In the genomic region with DNA sequence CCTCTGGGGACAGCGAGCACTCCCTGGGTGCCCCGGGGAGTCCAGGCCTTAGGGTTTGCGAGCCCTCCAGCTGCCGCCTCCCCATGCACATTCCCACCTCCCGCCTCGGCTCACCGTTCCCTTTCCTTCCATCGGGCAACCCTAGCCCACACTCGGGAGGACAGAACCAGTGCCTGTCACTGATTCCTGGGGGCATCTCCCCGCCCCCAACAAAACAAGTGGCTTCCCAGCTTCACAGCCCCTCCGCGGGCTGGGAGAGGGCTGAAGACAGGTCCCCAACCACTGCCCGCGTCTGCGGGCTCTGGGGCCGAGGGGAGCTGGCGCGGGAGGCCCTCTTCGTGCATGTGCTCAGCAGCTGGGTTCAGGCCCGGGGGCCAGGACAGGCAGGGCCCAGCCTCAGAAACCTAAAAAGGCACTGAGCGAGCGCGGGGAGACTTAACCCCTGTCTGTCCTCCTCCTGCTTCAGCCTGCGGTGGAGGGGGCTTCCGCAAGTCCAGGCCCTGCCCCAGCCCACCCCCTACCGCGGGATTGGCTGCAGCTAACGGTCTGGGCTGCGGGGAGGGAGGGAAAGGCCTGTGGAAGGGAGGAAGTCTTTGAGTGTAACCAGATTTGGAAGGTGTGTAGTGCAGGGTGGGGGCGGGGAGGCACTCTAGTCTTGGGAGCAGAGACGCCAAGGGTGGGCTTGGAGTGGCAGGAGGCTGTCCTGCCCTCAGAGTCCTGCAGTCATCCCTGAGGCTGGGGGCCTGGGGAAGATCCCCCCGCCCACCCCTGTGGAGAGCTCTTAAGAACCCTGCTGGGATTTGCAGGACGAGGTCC, we compare ENCODE assay signal across 1 cellular context.
TF ChIP-seq lines count a peak whose summit lies in the region.

No MANE protein-coding gene starts in this region.

TF ChIP-seq in H1, 55 proteins besides CTCF, POLR2A, EP300 and RAD21:
- TF ChIP-seq SUZ12 (IDR thresholded peaks at IDR 0.05; ENCODE audit: low read length) (peak; percentile 87), EZH2 (IDR thresholded peaks at IDR 0.05; ENCODE audit: low read depth, low read length, severe bottlenecking) (peak; percentile 64), JUND (IDR thresholded peaks at IDR 0.05; ENCODE audit: low read length) (no peak), RBBP5 (IDR thresholded peaks at IDR 0.05; ENCODE audit: borderline replicate concordance, low read depth, low read length) (no peak; the same call in 1 of the 2 replicates), GABPA (IDR thresholded peaks at IDR 0.05; ENCODE audit: borderline replicate concordance, insufficient read depth, low read length) (no peak), ZNF274 (IDR thresholded peaks at IDR 0.05; ENCODE audit: borderline replicate concordance, extremely low read depth, low read length) (no peak), RFX5 (IDR thresholded peaks at IDR 0.05; ENCODE audit: borderline replicate concordance, low read depth, low read length) (no peak), SP2 (IDR thresholded peaks at IDR 0.05; ENCODE audit: low read length) (no peak), HDAC2 (IDR thresholded peaks at IDR 0.05; ENCODE audit: borderline replicate concordance in 1 of 2, low read depth in 2 of 2, low read length in 2 of 2) (no peak), SP4 (IDR thresholded peaks at IDR 0.05; ENCODE audit: low read length) (no peak), CTBP2 (IDR thresholded peaks at IDR 0.05; ENCODE audit: borderline replicate concordance, insufficient read depth, insufficient read length, low read length) (no peak), KDM1A (IDR thresholded peaks at IDR 0.05; ENCODE audit: borderline replicate concordance, low read length) (peak; percentile 57; the same call in 1 of the 2 replicates), TEAD4 (IDR thresholded peaks at IDR 0.05; ENCODE audit: low read depth, low read length) (no peak), RXRA (IDR thresholded peaks at IDR 0.05; ENCODE audit: insufficient read depth, low read depth, low read length) (no peak), MAFK (IDR thresholded peaks at IDR 0.05; ENCODE audit: low read depth, low read length) (no peak), SIX5 (IDR thresholded peaks at IDR 0.05; ENCODE audit: low read depth, low read length) (no peak), KDM4A (IDR thresholded peaks at IDR 0.05; ENCODE audit: low read depth, low read length, severe bottlenecking) (peak; percentile 28), CHD2 (IDR thresholded peaks at IDR 0.05; ENCODE audit: low read length) (no peak), SIN3A (conservative IDR thresholded peaks at IDR 0.05 in 1 of 2, IDR thresholded peaks at IDR 0.05 in 1 of 2; ENCODE audit: low read depth in 1 of 2, low read length in 2 of 2) (peak in 1 of 2 experiments; percentile 66; a peak in 2 of 4 replicates), JUN (IDR thresholded peaks at IDR 0.05; ENCODE audit: low read depth, low read length) (no peak), BCL11A (IDR thresholded peaks at IDR 0.05; ENCODE audit: low read depth in 2 of 2, low read length in 2 of 2) (no peak), TAF7 (optimal IDR thresholded peaks at IDR 0.05; ENCODE audit: borderline replicate concordance, low read depth, low read length) (no peak), CHD1 (IDR thresholded peaks at IDR 0.05; ENCODE audit: low read depth, low read length) (no peak), TAF1 (IDR thresholded peaks at IDR 0.05; ENCODE audit: low read depth, low read length) (no peak), ASH2L (IDR thresholded peaks at IDR 0.05; ENCODE audit: low read length) (peak; percentile 16), SAP30 (IDR thresholded peaks at IDR 0.05; ENCODE audit: insufficient read depth, insufficient replicate concordance, low read length) (no peak), CREB1 (IDR thresholded peaks at IDR 0.05) (0 out of 2 replicates have a peak, but pooled peaks have one; percentile 41), SIRT6 (IDR thresholded peaks at IDR 0.05; ENCODE audit: low read length) (no peak), FOSL1 (IDR thresholded peaks at IDR 0.05; ENCODE audit: insufficient read depth, low read depth, low read length) (no peak), RNF2 (IDR thresholded peaks at IDR 0.05; ENCODE audit: borderline replicate concordance, low read depth, low read length, missing control alignments, poor library complexity, severe bottlenecking) (no peak), KDM5A (IDR thresholded peaks at IDR 0.05; ENCODE audit: low read length) (no peak), CBX8 (IDR thresholded peaks at IDR 0.05; ENCODE audit: borderline replicate concordance, low read depth, low read length) (no peak), TBP (IDR thresholded peaks at IDR 0.05; ENCODE audit: low read depth, low read length) (no peak), PHF8 (conservative IDR thresholded peaks at IDR 0.05; ENCODE audit: low read depth, low read length) (no peak), SP1 (IDR thresholded peaks at IDR 0.05; ENCODE audit: low read depth, low read length) (no peak)
- TF ChIP-seq, protein P1, sequence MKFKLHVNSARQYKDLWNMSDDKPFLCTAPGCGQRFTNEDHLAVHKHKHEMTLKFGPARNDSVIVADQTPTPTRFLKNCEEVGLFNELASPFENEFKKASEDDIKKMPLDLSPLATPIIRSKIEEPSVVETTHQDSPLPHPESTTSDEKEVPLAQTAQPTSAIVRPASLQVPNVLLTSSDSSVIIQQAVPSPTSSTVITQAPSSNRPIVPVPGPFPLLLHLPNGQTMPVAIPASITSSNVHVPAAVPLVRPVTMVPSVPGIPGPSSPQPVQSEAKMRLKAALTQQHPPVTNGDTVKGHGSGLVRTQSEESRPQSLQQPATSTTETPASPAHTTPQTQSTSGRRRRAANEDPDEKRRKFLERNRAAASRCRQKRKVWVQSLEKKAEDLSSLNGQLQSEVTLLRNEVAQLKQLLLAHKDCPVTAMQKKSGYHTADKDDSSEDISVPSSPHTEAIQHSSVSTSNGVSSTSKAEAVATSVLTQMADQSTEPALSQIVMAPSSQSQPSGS (IDR thresholded peaks at IDR 0.05; ENCODE audit: low read length): no peak
- TF ChIP-seq, protein P2, sequence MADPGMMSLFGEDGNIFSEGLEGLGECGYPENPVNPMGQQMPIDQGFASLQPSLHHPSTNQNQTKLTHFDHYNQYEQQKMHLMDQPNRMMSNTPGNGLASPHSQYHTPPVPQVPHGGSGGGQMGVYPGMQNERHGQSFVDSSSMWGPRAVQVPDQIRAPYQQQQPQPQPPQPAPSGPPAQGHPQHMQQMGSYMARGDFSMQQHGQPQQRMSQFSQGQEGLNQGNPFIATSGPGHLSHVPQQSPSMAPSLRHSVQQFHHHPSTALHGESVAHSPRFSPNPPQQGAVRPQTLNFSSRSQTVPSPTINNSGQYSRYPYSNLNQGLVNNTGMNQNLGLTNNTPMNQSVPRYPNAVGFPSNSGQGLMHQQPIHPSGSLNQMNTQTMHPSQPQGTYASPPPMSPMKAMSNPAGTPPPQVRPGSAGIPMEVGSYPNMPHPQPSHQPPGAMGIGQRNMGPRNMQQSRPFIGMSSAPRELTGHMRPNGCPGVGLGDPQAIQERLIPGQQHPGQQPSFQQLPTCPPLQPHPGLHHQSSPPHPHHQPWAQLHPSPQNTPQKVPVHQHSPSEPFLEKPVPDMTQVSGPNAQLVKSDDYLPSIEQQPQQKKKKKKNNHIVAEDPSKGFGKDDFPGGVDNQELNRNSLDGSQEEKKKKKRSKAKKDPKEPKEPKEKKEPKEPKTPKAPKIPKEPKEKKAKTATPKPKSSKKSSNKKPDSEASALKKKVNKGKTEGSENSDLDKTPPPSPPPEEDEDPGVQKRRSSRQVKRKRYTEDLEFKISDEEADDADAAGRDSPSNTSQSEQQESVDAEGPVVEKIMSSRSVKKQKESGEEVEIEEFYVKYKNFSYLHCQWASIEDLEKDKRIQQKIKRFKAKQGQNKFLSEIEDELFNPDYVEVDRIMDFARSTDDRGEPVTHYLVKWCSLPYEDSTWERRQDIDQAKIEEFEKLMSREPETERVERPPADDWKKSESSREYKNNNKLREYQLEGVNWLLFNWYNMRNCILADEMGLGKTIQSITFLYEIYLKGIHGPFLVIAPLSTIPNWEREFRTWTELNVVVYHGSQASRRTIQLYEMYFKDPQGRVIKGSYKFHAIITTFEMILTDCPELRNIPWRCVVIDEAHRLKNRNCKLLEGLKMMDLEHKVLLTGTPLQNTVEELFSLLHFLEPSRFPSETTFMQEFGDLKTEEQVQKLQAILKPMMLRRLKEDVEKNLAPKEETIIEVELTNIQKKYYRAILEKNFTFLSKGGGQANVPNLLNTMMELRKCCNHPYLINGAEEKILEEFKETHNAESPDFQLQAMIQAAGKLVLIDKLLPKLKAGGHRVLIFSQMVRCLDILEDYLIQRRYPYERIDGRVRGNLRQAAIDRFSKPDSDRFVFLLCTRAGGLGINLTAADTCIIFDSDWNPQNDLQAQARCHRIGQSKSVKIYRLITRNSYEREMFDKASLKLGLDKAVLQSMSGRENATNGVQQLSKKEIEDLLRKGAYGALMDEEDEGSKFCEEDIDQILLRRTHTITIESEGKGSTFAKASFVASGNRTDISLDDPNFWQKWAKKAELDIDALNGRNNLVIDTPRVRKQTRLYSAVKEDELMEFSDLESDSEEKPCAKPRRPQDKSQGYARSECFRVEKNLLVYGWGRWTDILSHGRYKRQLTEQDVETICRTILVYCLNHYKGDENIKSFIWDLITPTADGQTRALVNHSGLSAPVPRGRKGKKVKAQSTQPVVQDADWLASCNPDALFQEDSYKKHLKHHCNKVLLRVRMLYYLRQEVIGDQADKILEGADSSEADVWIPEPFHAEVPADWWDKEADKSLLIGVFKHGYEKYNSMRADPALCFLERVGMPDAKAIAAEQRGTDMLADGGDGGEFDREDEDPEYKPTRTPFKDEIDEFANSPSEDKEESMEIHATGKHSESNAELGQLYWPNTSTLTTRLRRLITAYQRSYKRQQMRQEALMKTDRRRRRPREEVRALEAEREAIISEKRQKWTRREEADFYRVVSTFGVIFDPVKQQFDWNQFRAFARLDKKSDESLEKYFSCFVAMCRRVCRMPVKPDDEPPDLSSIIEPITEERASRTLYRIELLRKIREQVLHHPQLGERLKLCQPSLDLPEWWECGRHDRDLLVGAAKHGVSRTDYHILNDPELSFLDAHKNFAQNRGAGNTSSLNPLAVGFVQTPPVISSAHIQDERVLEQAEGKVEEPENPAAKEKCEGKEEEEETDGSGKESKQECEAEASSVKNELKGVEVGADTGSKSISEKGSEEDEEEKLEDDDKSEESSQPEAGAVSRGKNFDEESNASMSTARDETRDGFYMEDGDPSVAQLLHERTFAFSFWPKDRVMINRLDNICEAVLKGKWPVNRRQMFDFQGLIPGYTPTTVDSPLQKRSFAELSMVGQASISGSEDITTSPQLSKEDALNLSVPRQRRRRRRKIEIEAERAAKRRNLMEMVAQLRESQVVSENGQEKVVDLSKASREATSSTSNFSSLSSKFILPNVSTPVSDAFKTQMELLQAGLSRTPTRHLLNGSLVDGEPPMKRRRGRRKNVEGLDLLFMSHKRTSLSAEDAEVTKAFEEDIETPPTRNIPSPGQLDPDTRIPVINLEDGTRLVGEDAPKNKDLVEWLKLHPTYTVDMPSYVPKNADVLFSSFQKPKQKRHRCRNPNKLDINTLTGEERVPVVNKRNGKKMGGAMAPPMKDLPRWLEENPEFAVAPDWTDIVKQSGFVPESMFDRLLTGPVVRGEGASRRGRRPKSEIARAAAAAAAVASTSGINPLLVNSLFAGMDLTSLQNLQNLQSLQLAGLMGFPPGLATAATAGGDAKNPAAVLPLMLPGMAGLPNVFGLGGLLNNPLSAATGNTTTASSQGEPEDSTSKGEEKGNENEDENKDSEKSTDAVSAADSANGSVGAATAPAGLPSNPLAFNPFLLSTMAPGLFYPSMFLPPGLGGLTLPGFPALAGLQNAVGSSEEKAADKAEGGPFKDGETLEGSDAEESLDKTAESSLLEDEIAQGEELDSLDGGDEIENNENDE (IDR thresholded peaks at IDR 0.05; ENCODE audit: insufficient replicate concordance, low read length): no peak
- TF ChIP-seq, protein P3, sequence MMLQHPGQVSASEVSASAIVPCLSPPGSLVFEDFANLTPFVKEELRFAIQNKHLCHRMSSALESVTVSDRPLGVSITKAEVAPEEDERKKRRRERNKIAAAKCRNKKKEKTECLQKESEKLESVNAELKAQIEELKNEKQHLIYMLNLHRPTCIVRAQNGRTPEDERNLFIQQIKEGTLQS (IDR thresholded peaks at IDR 0.05; ENCODE audit: insufficient read depth, low read depth, low read length): no peak
- TF ChIP-seq, protein P4, sequence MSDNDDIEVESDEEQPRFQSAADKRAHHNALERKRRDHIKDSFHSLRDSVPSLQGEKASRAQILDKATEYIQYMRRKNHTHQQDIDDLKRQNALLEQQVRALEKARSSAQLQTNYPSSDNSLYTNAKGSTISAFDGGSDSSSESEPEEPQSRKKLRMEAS (IDR thresholded peaks at IDR 0.05): peak; percentile 87
- TF ChIP-seq, protein P5, sequence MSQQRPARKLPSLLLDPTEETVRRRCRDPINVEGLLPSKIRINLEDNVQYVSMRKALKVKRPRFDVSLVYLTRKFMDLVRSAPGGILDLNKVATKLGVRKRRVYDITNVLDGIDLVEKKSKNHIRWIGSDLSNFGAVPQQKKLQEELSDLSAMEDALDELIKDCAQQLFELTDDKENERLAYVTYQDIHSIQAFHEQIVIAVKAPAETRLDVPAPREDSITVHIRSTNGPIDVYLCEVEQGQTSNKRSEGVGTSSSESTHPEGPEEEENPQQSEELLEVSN (IDR thresholded peaks at IDR 0.05): peak; percentile 86
- TF ChIP-seq, protein P6, sequence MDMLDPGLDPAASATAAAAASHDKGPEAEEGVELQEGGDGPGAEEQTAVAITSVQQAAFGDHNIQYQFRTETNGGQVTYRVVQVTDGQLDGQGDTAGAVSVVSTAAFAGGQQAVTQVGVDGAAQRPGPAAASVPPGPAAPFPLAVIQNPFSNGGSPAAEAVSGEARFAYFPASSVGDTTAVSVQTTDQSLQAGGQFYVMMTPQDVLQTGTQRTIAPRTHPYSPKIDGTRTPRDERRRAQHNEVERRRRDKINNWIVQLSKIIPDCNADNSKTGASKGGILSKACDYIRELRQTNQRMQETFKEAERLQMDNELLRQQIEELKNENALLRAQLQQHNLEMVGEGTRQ (IDR thresholded peaks at IDR 0.05; ENCODE audit: low read length): no peak
